ENCODE assay signal across 1 cellular context in the genomic region with DNA sequence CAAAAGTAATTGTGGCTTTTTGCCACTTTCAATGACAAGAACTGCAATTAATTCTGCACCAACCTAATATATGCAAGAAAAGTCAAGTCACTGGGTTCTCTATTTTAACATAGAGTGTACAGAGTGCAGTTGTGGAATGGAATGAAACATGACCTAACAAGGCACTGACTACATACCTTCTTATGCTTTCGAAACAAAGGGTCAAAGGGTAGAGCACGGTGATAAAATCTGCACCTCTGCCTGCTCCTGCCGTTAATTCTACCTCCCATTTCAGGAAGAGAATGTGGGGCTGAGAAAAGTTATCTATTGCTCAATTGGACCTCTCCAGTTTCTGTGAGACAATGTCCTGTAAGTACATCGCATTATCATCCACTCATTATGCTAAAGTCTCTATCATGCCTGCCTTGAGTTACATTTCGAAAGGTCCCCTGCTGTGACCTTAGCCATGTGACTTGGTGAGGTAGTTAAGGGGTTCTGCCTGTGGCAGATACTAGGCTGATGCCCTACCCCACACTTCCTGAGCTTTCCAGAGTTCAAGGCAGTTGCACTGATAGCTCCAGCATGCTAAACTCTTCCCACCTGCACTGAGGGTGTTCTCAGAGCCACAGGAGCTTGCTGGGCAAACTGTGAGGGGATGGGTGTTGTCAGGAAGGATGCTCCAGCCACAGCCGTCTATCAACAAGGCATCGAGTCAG.
TF ChIP-seq lines count a peak whose summit lies in the region.

No MANE protein-coding gene starts in this region.

TF ChIP-seq in GM23338, 12 proteins besides CTCF, POLR2A, EP300 and RAD21 (continued from another document):
- TF ChIP-seq, protein P1, sequence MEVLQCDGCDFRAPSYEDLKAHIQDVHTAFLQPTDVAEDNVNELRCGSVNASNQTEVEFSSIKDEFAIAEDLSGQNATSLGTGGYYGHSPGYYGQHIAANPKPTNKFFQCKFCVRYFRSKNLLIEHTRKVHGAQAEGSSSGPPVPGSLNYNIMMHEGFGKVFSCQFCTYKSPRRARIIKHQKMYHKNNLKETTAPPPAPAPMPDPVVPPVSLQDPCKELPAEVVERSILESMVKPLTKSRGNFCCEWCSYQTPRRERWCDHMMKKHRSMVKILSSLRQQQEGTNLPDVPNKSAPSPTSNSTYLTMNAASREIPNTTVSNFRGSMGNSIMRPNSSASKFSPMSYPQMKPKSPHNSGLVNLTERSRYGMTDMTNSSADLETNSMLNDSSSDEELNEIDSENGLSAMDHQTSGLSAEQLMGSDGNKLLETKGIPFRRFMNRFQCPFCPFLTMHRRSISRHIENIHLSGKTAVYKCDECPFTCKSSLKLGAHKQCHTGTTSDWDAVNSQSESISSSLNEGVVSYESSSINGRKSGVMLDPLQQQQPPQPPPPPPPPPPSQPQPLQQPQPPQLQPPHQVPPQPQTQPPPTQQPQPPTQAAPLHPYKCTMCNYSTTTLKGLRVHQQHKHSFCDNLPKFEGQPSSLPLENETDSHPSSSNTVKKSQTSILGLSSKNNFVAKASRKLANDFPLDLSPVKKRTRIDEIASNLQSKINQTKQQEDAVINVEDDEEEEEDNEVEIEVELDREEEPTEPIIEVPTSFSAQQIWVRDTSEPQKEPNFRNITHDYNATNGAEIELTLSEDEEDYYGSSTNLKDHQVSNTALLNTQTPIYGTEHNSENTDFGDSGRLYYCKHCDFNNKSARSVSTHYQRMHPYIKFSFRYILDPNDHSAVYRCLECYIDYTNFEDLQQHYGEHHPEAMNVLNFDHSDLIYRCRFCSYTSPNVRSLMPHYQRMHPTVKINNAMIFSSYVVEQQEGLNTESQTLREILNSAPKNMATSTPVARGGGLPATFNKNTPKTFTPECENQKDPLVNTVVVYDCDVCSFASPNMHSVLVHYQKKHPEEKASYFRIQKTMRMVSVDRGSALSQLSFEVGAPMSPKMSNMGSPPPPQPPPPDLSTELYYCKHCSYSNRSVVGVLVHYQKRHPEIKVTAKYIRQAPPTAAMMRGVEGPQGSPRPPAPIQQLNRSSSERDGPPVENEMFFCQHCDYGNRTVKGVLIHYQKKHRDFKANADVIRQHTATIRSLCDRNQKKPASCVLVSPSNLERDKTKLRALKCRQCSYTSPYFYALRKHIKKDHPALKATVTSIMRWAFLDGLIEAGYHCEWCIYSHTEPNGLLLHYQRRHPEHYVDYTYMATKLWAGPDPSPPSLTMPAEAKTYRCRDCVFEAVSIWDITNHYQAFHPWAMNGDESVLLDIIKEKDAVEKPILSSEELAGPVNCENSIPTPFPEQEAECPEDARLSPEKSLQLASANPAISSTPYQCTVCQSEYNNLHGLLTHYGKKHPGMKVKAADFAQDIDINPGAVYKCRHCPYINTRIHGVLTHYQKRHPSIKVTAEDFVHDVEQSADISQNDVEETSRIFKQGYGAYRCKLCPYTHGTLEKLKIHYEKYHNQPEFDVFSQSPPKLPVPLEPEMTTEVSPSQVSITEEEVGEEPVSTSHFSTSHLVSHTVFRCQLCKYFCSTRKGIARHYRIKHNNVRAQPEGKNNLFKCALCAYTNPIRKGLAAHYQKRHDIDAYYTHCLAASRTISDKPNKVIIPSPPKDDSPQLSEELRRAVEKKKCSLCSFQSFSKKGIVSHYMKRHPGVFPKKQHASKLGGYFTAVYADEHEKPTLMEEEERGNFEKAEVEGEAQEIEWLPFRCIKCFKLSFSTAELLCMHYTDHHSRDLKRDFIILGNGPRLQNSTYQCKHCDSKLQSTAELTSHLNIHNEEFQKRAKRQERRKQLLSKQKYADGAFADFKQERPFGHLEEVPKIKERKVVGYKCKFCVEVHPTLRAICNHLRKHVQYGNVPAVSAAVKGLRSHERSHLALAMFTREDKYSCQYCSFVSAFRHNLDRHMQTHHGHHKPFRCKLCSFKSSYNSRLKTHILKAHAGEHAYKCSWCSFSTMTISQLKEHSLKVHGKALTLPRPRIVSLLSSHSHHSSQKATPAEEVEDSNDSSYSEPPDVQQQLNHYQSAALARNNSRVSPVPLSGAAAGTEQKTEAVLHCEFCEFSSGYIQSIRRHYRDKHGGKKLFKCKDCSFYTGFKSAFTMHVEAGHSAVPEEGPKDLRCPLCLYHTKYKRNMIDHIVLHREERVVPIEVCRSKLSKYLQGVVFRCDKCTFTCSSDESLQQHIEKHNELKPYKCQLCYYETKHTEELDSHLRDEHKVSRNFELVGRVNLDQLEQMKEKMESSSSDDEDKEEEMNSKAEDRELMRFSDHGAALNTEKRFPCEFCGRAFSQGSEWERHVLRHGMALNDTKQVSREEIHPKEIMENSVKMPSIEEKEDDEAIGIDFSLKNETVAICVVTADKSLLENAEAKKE (CRISPR knock-in tag; IDR thresholded peaks at IDR 0.05), result no peak
- no peak for TF ChIP-seq EZH2phosphoT487 (IDR thresholded peaks at IDR 0.05; ENCODE audit: unreplicated experiment)
- no peak for TF ChIP-seq ZNF114 (CRISPR knock-in tag; IDR thresholded peaks at IDR 0.05)
- TF ChIP-seq, protein P2, sequence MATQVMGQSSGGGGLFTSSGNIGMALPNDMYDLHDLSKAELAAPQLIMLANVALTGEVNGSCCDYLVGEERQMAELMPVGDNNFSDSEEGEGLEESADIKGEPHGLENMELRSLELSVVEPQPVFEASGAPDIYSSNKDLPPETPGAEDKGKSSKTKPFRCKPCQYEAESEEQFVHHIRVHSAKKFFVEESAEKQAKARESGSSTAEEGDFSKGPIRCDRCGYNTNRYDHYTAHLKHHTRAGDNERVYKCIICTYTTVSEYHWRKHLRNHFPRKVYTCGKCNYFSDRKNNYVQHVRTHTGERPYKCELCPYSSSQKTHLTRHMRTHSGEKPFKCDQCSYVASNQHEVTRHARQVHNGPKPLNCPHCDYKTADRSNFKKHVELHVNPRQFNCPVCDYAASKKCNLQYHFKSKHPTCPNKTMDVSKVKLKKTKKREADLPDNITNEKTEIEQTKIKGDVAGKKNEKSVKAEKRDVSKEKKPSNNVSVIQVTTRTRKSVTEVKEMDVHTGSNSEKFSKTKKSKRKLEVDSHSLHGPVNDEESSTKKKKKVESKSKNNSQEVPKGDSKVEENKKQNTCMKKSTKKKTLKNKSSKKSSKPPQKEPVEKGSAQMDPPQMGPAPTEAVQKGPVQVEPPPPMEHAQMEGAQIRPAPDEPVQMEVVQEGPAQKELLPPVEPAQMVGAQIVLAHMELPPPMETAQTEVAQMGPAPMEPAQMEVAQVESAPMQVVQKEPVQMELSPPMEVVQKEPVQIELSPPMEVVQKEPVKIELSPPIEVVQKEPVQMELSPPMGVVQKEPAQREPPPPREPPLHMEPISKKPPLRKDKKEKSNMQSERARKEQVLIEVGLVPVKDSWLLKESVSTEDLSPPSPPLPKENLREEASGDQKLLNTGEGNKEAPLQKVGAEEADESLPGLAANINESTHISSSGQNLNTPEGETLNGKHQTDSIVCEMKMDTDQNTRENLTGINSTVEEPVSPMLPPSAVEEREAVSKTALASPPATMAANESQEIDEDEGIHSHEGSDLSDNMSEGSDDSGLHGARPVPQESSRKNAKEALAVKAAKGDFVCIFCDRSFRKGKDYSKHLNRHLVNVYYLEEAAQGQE (IDR thresholded peaks at IDR 0.05; ENCODE audit: unreplicated experiment), result no peak
- no peak for TF ChIP-seq STAT1 (IDR thresholded peaks at IDR 0.05; ENCODE audit: unreplicated experiment)
- no peak for TF ChIP-seq JUNB (IDR thresholded peaks at IDR 0.05; ENCODE audit: unreplicated experiment)
- TF ChIP-seq CREB1 (CRISPR knock-in tag; IDR thresholded peaks at IDR 0.05; ENCODE audit: low read depth), result no peak
- TF ChIP-seq NANOG (IDR thresholded peaks at IDR 0.05; ENCODE audit: borderline replicate concordance), result no peak
- TF ChIP-seq ETS1 (IDR thresholded peaks at IDR 0.05), result no peak
